Comparison of ENCODE assay signal across 8 cellular contexts in genomic region chr15:64883997-64884511, GRCh38. TPM values are rescaled to one million over a fixed set of nuclear protein-coding genes. Genes with fewer than 3 reads are reported as not detected.
DNase-seq lines count a peak whose midpoint lies in the region; ATAC-seq and TF ChIP-seq lines count a peak whose summit lies in the region.

No MANE protein-coding gene starts in this region.

- H3K4me1 ChIP-seq in left ventricle myocardium inferior = peaks cover 33% of the 10 kb centered on the region

- no peaks in the 10 kb centered on the region for H3K9me3 ChIP-seq in left ventricle myocardium inferior (replicated peaks)

- peak overlapping the region; percentile 84 for H3K27ac ChIP-seq in left ventricle myocardium inferior (replicated peaks)

- peak overlapping the region; percentile 88 for H3K27ac Mint-ChIP-seq in activated naive CD8-positive, alpha-beta T cell

- H3K27me3 Mint-ChIP-seq in activated naive CD8-positive, alpha-beta T cell = no peaks in the 10 kb centered on the region

- H3K4me1 Mint-ChIP-seq in activated naive CD8-positive, alpha-beta T cell (ENCODE audit: low read depth) = peaks cover 28% of the 10 kb centered on the region

- no peaks in the 10 kb centered on the region for H3K36me3 Mint-ChIP-seq in activated naive CD8-positive, alpha-beta T cell

- ATAC-seq in HG02981 (IDR thresholded peaks at IDR 0.05; ENCODE audit: unreplicated experiment) = peak; percentile 56

- TF ChIP-seq CTCF in left ventricle myocardium inferior (IDR thresholded peaks at IDR 0.05; ENCODE audit: borderline replicate concordance) = no peak

- no peaks in the 10 kb centered on the region for H3K9me3 Mint-ChIP-seq in activated naive CD8-positive, alpha-beta T cell (ENCODE audit: low read depth)

- intact Hi-C loops in left ventricle myocardium inferior (cut with micrococcal nuclease) = no loop called here

- H3K4me3 ChIP-seq in left ventricle myocardium inferior = no peak overlapping the region

- H3K27me3 ChIP-seq in left ventricle myocardium inferior (ENCODE audit: low read depth) = no peaks in the 10 kb centered on the region

- no peaks in the 10 kb centered on the region for H3K36me3 ChIP-seq in left ventricle myocardium inferior

- in situ Hi-C loops in SK-MEL-5 (cut with HindIII; ENCODE audit: low pct_unique_long_range_greater_than_20kb, low sequenced_read_pairs) = no loop called here

- H3K4me3 Mint-ChIP-seq in activated naive CD8-positive, alpha-beta T cell = peak overlapping the region; percentile 75

- DNase-seq in NCI-H146 (lab: John Stamatoyannopoulos, UW) (peak; percentile 16), NCI-H146 treated with DMSO at 0.1 percent for 48 hours (lab: John Stamatoyannopoulos, UW; ENCODE audit: unreplicated experiment) (no peak), SK-MEL-5 (ENCODE audit: low read depth, low spot score) (peak; percentile 95), left ventricle myocardium inferior (peak; percentile 70), OCI-M2 (lab: John Stamatoyannopoulos, UW; ENCODE audit: unreplicated experiment) (no peak)
- peak; percentile 79 for DNase-seq in stimulated activated CD4-positive, alpha-beta T cell treated with anti-CD3 and anti-CD28 coated beads, Interleukin-12 subunit alpha, Interleukin-12 subunit beta, amount 100 ng/mL, for 4 hours

RNA-seq across cellular contexts. Expression of gene ANKDD1A, which starts 27.6 kb away (rescaled TPM):
- 1.5 and 1.7 TPM in 2 replicates for total RNA-seq in SK-MEL-5 (2014; rRNA removed; shearing (Covaris generic))
- 0.88 and 2.4 TPM in 2 replicates for polyA plus RNA-seq in SK-MEL-5 (2015; cell fraction: cytosol; rRNA removed)
- polyA plus RNA-seq in SK-MEL-5 (2015; cell fraction: nucleus; rRNA removed) = 3.9 and 4.3 TPM in 2 replicates
- total RNA-seq in left ventricle myocardium inferior = 1.8 TPM

RNA-seq across cellular contexts. Expression of gene PLEKHO2, which starts 42.3 kb away (rescaled TPM):
- total RNA-seq in SK-MEL-5 (2014; rRNA removed; shearing (Covaris generic)) = 35.4 and 37.1 TPM in 2 replicates
- polyA plus RNA-seq in SK-MEL-5 (2015; cell fraction: cytosol; rRNA removed) = 31.8 and 40.7 TPM in 2 replicates
- polyA plus RNA-seq in SK-MEL-5 (2015; cell fraction: nucleus; rRNA removed) = 26.4 and 26.6 TPM in 2 replicates
- 8.0 TPM for total RNA-seq in left ventricle myocardium inferior

RNA-seq across cellular contexts. Expression of gene PIF1, which starts 58.6 kb away (rescaled TPM):
- total RNA-seq in SK-MEL-5 (2014; rRNA removed; shearing (Covaris generic)) = 7.0 and 9.3 TPM in 2 replicates
- 8.6 and 9.8 TPM in 2 replicates for polyA plus RNA-seq in SK-MEL-5 (2015; cell fraction: cytosol; rRNA removed)
- polyA plus RNA-seq in SK-MEL-5 (2015; cell fraction: nucleus; rRNA removed) = 84.2 and 87.6 TPM in 2 replicates
- total RNA-seq in left ventricle myocardium inferior = 0.41 TPM

Comparison
In these comparisons a context has a peak if more than half of its experiments do, and no peak if none do; other contexts are left out.
1. DNase-seq: peak in NCI-H146 (single experiment), SK-MEL-5 (single experiment), left ventricle myocardium inferior (single experiment) and stimulated activated CD4-positive, alpha-beta T cell treated with anti-CD3 and anti-CD28 coated beads, Interleukin-12 subunit alpha, Interleukin-12 subunit beta, amount 100 ng/mL, for 4 hours (single experiment); none in NCI-H146 treated with DMSO at 0.1 percent for 48 hours (single experiment) and OCI-M2 (single experiment).